Comparison of ENCODE assay signal across 8 cellular contexts in the genomic region with DNA sequence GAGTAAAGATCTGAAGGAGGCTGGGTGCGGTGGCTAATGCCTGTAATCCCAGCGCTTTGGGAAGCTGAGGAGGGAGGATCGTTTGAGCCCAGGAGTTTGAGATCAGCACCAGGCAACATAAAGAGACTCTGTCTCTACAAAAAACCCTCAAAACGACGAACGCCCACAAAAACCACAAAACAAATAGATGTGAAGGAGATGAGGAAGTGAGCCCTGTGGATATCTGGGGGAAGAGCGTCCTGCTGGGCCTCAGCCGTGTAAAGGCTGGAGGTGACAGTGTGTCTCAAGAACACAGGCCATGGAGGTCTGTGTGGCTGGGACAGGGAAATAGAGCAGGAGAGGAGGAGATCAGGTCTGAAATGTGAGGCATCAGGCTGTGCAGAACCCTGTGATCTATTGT.
DNase-seq lines count a peak whose midpoint lies in the region; ATAC-seq and TF ChIP-seq lines count a peak whose summit lies in the region.

No MANE protein-coding gene starts in this region.

- H3K4me1 Mint-ChIP-seq in activated CD4-positive, alpha-beta memory T cell treated with anti-CD3 and anti-CD28 coated beads for 36 hours (ENCODE audit: low read depth), result peaks cover 21% of the 10 kb centered on the region
- H3K4me1 Mint-ChIP-seq in stimulated activated naive CD8-positive, alpha-beta T cell treated with anti-CD3 and anti-CD28 coated beads, Interleukin-15, amount 100 ng/mL, for 72 hours, result peaks cover 23% of the 10 kb centered on the region

- no peak overlapping the region for H3K4me3 Mint-ChIP-seq in activated CD4-positive, alpha-beta memory T cell treated with anti-CD3 and anti-CD28 coated beads for 36 hours
- H3K4me3 Mint-ChIP-seq in stimulated activated naive CD8-positive, alpha-beta T cell treated with anti-CD3 and anti-CD28 coated beads, Interleukin-15, amount 100 ng/mL, for 72 hours, result no peak overlapping the region

- DNase-seq in GM10266 (ENCODE audit: extremely low spot score) (peak; percentile 24), DMS114 treated with DMSO at 0.1 percent for 48 hours (lab: John Stamatoyannopoulos, UW; ENCODE audit: unreplicated experiment) (no peak)
- peak; percentile 14 for DNase-seq in activated CD4-positive, alpha-beta memory T cell treated with anti-CD3 and anti-CD28 coated beads for 36 hours
- DNase-seq in stimulated activated naive CD8-positive, alpha-beta T cell treated with anti-CD3 and anti-CD28 coated beads, Interleukin-15, amount 100 ng/mL, for 72 hours, result peak in 1 of 2 donors; percentile 3
- no peak for DNase-seq in NK-92 treated with Interleukin-12 subunit alpha and Interleukin-12 subunit beta, amount 100 ng/mL, for 24 hours (lab: John Stamatoyannopoulos, UW)

- H3K27ac Mint-ChIP-seq in activated CD4-positive, alpha-beta memory T cell treated with anti-CD3 and anti-CD28 coated beads for 36 hours, result no peak overlapping the region
- peak overlapping the region; percentile 21 to 41 for H3K27ac Mint-ChIP-seq in stimulated activated naive CD8-positive, alpha-beta T cell treated with anti-CD3 and anti-CD28 coated beads, Interleukin-15, amount 100 ng/mL, for 72 hours

- ATAC-seq in GM21515 (IDR thresholded peaks at IDR 0.05; ENCODE audit: unreplicated experiment) (peak; percentile 77), HG03575 (IDR thresholded peaks at IDR 0.05; ENCODE audit: extremely low read depth, insufficient number of reproducible peaks, low FRiP score, unreplicated experiment) (peak; percentile 48), HG03108 (IDR thresholded peaks at IDR 0.05; ENCODE audit: unreplicated experiment) (no peak)
- ATAC-seq in stimulated activated naive CD8-positive, alpha-beta T cell treated with anti-CD3 and anti-CD28 coated beads, Interleukin-15, amount 100 ng/mL, for 72 hours, result peak; percentile 42

- intact Hi-C loops in activated CD4-positive, alpha-beta memory T cell treated with anti-CD3 and anti-CD28 coated beads for 36 hours (cut with micrococcal nuclease), result no loop called here

- no peak for TF ChIP-seq CTCF in GM10266 (IDR thresholded peaks at IDR 0.05; ENCODE audit: control insufficient read depth, insufficient read depth, low read depth, missing control alignments)

- CTCF ChIA-PET in activated CD4-positive, alpha-beta memory T cell treated with anti-CD3 and anti-CD28 coated beads for 36 hours (lab: Charles Lee), result no interaction called here

- no peaks in the 10 kb centered on the region for H3K9me3 Mint-ChIP-seq in activated CD4-positive, alpha-beta memory T cell treated with anti-CD3 and anti-CD28 coated beads for 36 hours
- H3K9me3 Mint-ChIP-seq in stimulated activated naive CD8-positive, alpha-beta T cell treated with anti-CD3 and anti-CD28 coated beads, Interleukin-15, amount 100 ng/mL, for 72 hours, result no peaks in the 10 kb centered on the region

- peaks cover 14% of the 10 kb centered on the region for H3K36me3 Mint-ChIP-seq in activated CD4-positive, alpha-beta memory T cell treated with anti-CD3 and anti-CD28 coated beads for 36 hours

- POLR2A ChIA-PET in activated CD4-positive, alpha-beta memory T cell treated with anti-CD3 and anti-CD28 coated beads for 36 hours (lab: Charles Lee), result no interaction called here

- no peaks in the 10 kb centered on the region for H3K27me3 Mint-ChIP-seq in activated CD4-positive, alpha-beta memory T cell treated with anti-CD3 and anti-CD28 coated beads for 36 hours
- no peaks in the 10 kb centered on the region for H3K27me3 Mint-ChIP-seq in stimulated activated naive CD8-positive, alpha-beta T cell treated with anti-CD3 and anti-CD28 coated beads, Interleukin-15, amount 100 ng/mL, for 72 hours

Comparison
In these comparisons a context has a peak if more than half of its experiments do, and no peak if none do; other contexts are left out.
1. DNase-seq: peak in GM10266 (single experiment) and activated CD4-positive, alpha-beta memory T cell treated with anti-CD3 and anti-CD28 coated beads for 36 hours (single experiment); none in NK-92 treated with Interleukin-12 subunit alpha and Interleukin-12 subunit beta, amount 100 ng/mL, for 24 hours (single experiment) and DMS114 treated with DMSO at 0.1 percent for 48 hours (single experiment).